9 cellular contexts compared by ENCODE assay signal in genomic region chrX:2610246-2611170, GRCh38.
DNase-seq lines count a peak whose midpoint lies in the region; ATAC-seq and TF ChIP-seq lines count a peak whose summit lies in the region.
"Had no signal": no experiment of that assay in that cellular context is flagged by ENCODE, and none has a peak within 500 bp of the region (broad histone marks: within the 10 kb centered on the region; RNA-seq: fewer than 3 reads in every experiment).

No MANE protein-coding gene starts in this region.

- H3K4me2 ChIP-seq in mammary epithelial cell (ENCODE audit: insufficient read depth, low read depth, low read length) = peak overlapping the region; percentile 73

- CTCF ChIA-PET in AG04450 (lab: Charles Lee) = no interaction called here
- CTCF ChIA-PET in mammary epithelial cell (lab: Charles Lee; ENCODE audit: low non-redundant PET) = no interaction called here

- H3K9me3 ChIP-seq in AG04450 (ENCODE audit: control insufficient read depth, insufficient read depth, low read length) = peaks cover 7% of the 10 kb centered on the region
- H3K9me3 ChIP-seq in HUES6 (ENCODE audit: control insufficient read depth, insufficient read depth, low read depth, low read length) = no peaks in the 10 kb centered on the region
- peaks cover 2% of the 10 kb centered on the region for H3K9me3 ChIP-seq in mammary epithelial cell (replicated peaks; ENCODE audit: insufficient read depth, low read length)
- H3K9me3 ChIP-seq in mucosa of rectum (ENCODE audit: control insufficient read depth in 2 of 2, low read length in 2 of 2) = no peaks in the 10 kb centered on the region

- H3K36me3 ChIP-seq in HUES6 (ENCODE audit: control insufficient read depth, insufficient read depth, low read length) (peaks cover 4% of the 10 kb centered on the region; the same call in 1 of the 2 replicates), mammary epithelial cell (ENCODE audit: insufficient read depth, low read length) (no peaks in the 10 kb centered on the region), mucosa of rectum (ENCODE audit: control insufficient read depth in 2 of 2, insufficient read depth in 2 of 2, low read length in 2 of 2) (peaks cover 0 to 3% of the 10 kb centered on the region in 2 donors)

- H3K79me2 ChIP-seq in mammary epithelial cell (ENCODE audit: insufficient read depth, low read length) = peaks cover 9% of the 10 kb centered on the region

- H3K4me3 ChIP-seq in AG04450 (ENCODE audit: low read depth, low read length) (peak overlapping the region; percentile 85), HUES6 (ENCODE audit: low read depth, low read length) (peak overlapping the region; percentile 82), mammary epithelial cell (replicated peaks in 1 of 3; ENCODE audit: insufficient read depth in 1 of 3, low read depth in 2 of 3, low read length in 3 of 3) (peak overlapping the region; percentile 50 to 64 (median 58)), mucosa of rectum (ENCODE audit: low read length in 2 of 2) (peak overlapping the region; percentile 83 to 90)

- no TSS peak for BruUV-seq in mammary epithelial cell (replicated peaks; lab: Mats Ljungman, UMichigan)

- POLR2A ChIA-PET in AG04450 (lab: Yijun Ruan, JAX) = no interaction called here

- peak overlapping the region; percentile 8 for H2AFZ ChIP-seq in mammary epithelial cell (ENCODE audit: low read depth, low read length)

- H3K27ac ChIP-seq in AG04450 (ENCODE audit: low read depth, low read length) = no peak overlapping the region
- H3K27ac ChIP-seq in HUES6 (ENCODE audit: low read depth, low read length) = no peak overlapping the region
- peak overlapping the region; percentile 32 for H3K27ac ChIP-seq in mammary epithelial cell (ENCODE audit: insufficient read depth, low read depth, low read length)
- H3K27ac ChIP-seq in mucosa of rectum (ENCODE audit: low read depth in 2 of 2, low read length in 2 of 2) = no peak overlapping the region

- WGBS in mammary epithelial cell (ENCODE audit: low coverage, missing lambda C conversion rate) = 59% methylated on average over 9 of the region's 10 CpGs

- H3K4me1 ChIP-seq in HUES6 (ENCODE audit: control insufficient read depth, insufficient read depth, low read length) (peaks cover 4% of the 10 kb centered on the region), mammary epithelial cell (ENCODE audit: insufficient read depth, low read length) (peaks cover 4% of the 10 kb centered on the region), mucosa of rectum (ENCODE audit: control insufficient read depth in 2 of 2, insufficient read depth in 2 of 2, low read length in 2 of 2) (peaks cover 6 to 9% of the 10 kb centered on the region in 2 donors)

- peak overlapping the region; percentile 27 for H3K9ac ChIP-seq in HUES6 (ENCODE audit: low read length)
- H3K9ac ChIP-seq in mammary epithelial cell (ENCODE audit: insufficient read depth, low read length) = peak overlapping the region; percentile 53
- H3K9ac ChIP-seq in mucosa of rectum (ENCODE audit: low read depth in 1 of 2, low read length in 2 of 2) = peak overlapping the region; percentile 83 to 88

- TF ChIP-seq CTCF in AG04450 (IDR thresholded peaks at IDR 0.05; ENCODE audit: low read depth, low read length) (no peak), mammary epithelial cell (conservative IDR thresholded peaks at IDR 0.05 in 1 of 2, IDR thresholded peaks at IDR 0.05 in 1 of 2; ENCODE audit: extremely low read depth in 1 of 2, insufficient read depth in 1 of 2, low read depth in 1 of 2, low read length in 2 of 2) (no peak)

- DNase-seq in AG04450 (ENCODE audit: low read depth, low spot score) (no peak), mammary epithelial cell (no peak), NCI-H2029 (lab: John Stamatoyannopoulos, UW) (no peak), SHP77 (lab: John Stamatoyannopoulos, UW) (no peak)
- DNase-seq in activated effector memory CD4-positive, alpha-beta T cell treated with anti-CD3 and anti-CD28 coated beads, Interleukin-2, amount 50 U/mL, for 16 hours = no peak
- DNase-seq: NK-92 treated with Interleukin-12 subunit alpha and Interleukin-12 subunit beta, amount 100 ng/mL, for 24 hours had no signal

- ATAC-seq in GM18498 (IDR thresholded peaks at IDR 0.05; ENCODE audit: unreplicated experiment) = no peak

- in situ Hi-C loops in mammary epithelial cell (cut with MboI; ENCODE audit: low sequenced_read_pairs in 2 of 2) = loop anchor here in 1 of 2 donors (10.0 kb wide), 1 partner anchor 1156 kb away; the partner anchor contains the start of gene ASMTL

- dilution Hi-C loops in mammary epithelial cell (cut with HindIII; ENCODE audit: low sequenced_read_pairs) = no loop called here

- intact Hi-C loops in mammary epithelial cell (cut with micrococcal nuclease) = no loop called here

- H3K27me3 ChIP-seq in AG04450 (ENCODE audit: control insufficient read depth, insufficient read depth, low read length) (no peaks in the 10 kb centered on the region), HUES6 (ENCODE audit: control insufficient read depth, insufficient read depth, low read length) (peaks cover 4% of the 10 kb centered on the region; the same call in 1 of the 2 replicates), mammary epithelial cell (ENCODE audit: insufficient read depth, low read length) (no peaks in the 10 kb centered on the region), mucosa of rectum (ENCODE audit: control insufficient read depth in 2 of 2, insufficient read depth in 2 of 2, low read length in 2 of 2) (no peaks in the 10 kb centered on the region)

- no peaks in the 10 kb centered on the region for H4K20me1 ChIP-seq in mammary epithelial cell (ENCODE audit: insufficient read depth, low read length)

Comparison
In these comparisons a context has a peak if more than half of its experiments do, and no peak if none do; other contexts are left out.
1. H3K9ac ChIP-seq: peak in every context shown above with its lines; median percentile 86 in mucosa of rectum; 53 in mammary epithelial cell; 27 in HUES6.